In genomic region chr5:149294872-149295829, GRCh38 we compare ENCODE assay signal across 1 cellular context.
TF ChIP-seq lines count a peak whose summit lies in the region.

No MANE protein-coding gene starts in this region.

TF ChIP-seq in WTC11, 78 proteins besides CTCF, POLR2A, EP300 and RAD21:
- TF ChIP-seq TEAD4 (CRISPR knock-in tag; IDR thresholded peaks at IDR 0.05) = no peak
